Comparison of ENCODE assay signal across 8 cellular contexts in genomic region chr17:58587713-58588117, GRCh38.
DNase-seq lines count a peak whose midpoint lies in the region; ATAC-seq and TF ChIP-seq lines count a peak whose summit lies in the region.

No MANE protein-coding gene starts in this region.

- no peaks in the 10 kb centered on the region for H3K79me2 ChIP-seq in GM23338 (replicated peaks; ENCODE audit: insufficient read depth)

- peaks cover 4% of the 10 kb centered on the region; the same call in 1 of the 3 replicates for H3K4me1 Mint-ChIP-seq in GM23338

- no peaks in the 10 kb centered on the region for H4K20me1 ChIP-seq in GM23338 (replicated peaks; ENCODE audit: insufficient read depth)

- H3K9me3 ChIP-seq in mesenchymal stem cell (ENCODE audit: control insufficient read depth, low read length): no peaks in the 10 kb centered on the region

- H3K4me3 ChIP-seq in GM23338 (no peak overlapping the region), mesenchymal stem cell (ENCODE audit: insufficient read depth in 1 of 2, low read depth in 1 of 2, low read length in 2 of 2) (no peak overlapping the region)

- H2BK12ac ChIP-seq in mesenchymal stem cell (ENCODE audit: low read length in 2 of 2): no peak overlapping the region

- no peak overlapping the region for H4K91ac ChIP-seq in mesenchymal stem cell (ENCODE audit: low read length)

- H2AK5ac ChIP-seq in mesenchymal stem cell (ENCODE audit: low read length, severe bottlenecking): no peak overlapping the region

- no peaks in the 10 kb centered on the region for H3K79me1 ChIP-seq in mesenchymal stem cell (replicated peaks; ENCODE audit: low read length, poor library complexity, severe bottlenecking)

- H3K36me3 ChIP-seq in GM23338 (ENCODE audit: insufficient read depth) (no peaks in the 10 kb centered on the region), mesenchymal stem cell (ENCODE audit: control insufficient read depth in 1 of 2, insufficient read depth in 2 of 2, low read depth in 1 of 2, low read length in 2 of 2) (no peaks in the 10 kb centered on the region)

- 6% methylated on average over 1 of the region's 2 CpGs for WGBS in mesenchymal stem cell

- H2BK15ac ChIP-seq in mesenchymal stem cell (ENCODE audit: low read depth, poor library complexity, severe bottlenecking): no peak overlapping the region

- H3K9me2 ChIP-seq in GM23338 (ENCODE audit: insufficient read depth): no peaks in the 10 kb centered on the region

- H3K36me3 Mint-ChIP-seq in GM23338 (ENCODE audit: low read depth): no peaks in the 10 kb centered on the region

- H3K23ac ChIP-seq in mesenchymal stem cell (ENCODE audit: low read length in 2 of 2): no peak overlapping the region

- no peak overlapping the region for H3K4me3 Mint-ChIP-seq in GM23338

- H3K4ac ChIP-seq in mesenchymal stem cell (ENCODE audit: low read depth in 1 of 2, low read length in 2 of 2): no peak overlapping the region

- H3K14ac ChIP-seq in mesenchymal stem cell (ENCODE audit: low read length in 2 of 2): no peak overlapping the region

- DNase-seq in Ammon's horn (ENCODE audit: low spot score) (peak; percentile 72), GM23338 (ENCODE audit: low spot score) (peak; percentile 79), NCI-H524 (lab: John Stamatoyannopoulos, UW) (peak; percentile 82 to 89), dermis microvascular lymphatic vessel endothelial cell (ENCODE audit: low read depth in 2 of 2) (peak; percentile 14 to 60), mesenchymal stem cell (peak; percentile 54)
- peak; percentile 16 to 45 for DNase-seq in activated CD4-positive, alpha-beta T cell treated with anti-CD3 and anti-CD28 coated beads, Interleukin-2, amount 50 U/mL, for 24 hours (ENCODE audit: low read depth in 1 of 2, low spot score in 1 of 2)
- DNase-seq in stimulated activated CD8-positive, alpha-beta memory T cell treated with anti-CD3 and anti-CD28 coated beads, Interleukin-2, amount 100 ng/mL, for 48 hours (ENCODE audit: low read depth in 2 of 2): peak; percentile 18 to 34

- H2BK120ac ChIP-seq in mesenchymal stem cell (ENCODE audit: low read depth, low read length): no peak overlapping the region

- H3K27me3 ChIP-seq in GM23338 (ENCODE audit: insufficient read depth) (no peaks in the 10 kb centered on the region), mesenchymal stem cell (ENCODE audit: control insufficient read depth in 1 of 2, insufficient read depth in 1 of 2, low read length in 2 of 2) (peaks cover 11 to 18% of the 10 kb centered on the region in 2 experiments)

- H3K18ac ChIP-seq in mesenchymal stem cell (ENCODE audit: low read depth in 1 of 2, low read length in 2 of 2): no peak overlapping the region

- ATAC-seq in GM23338 (peak; percentile 99), HG02852 (IDR thresholded peaks at IDR 0.05; ENCODE audit: unreplicated experiment) (no peak)

- H3K9me3 Mint-ChIP-seq in GM23338: no peaks in the 10 kb centered on the region

- no peak overlapping the region for H3K27ac ChIP-seq in GM23338 (ENCODE audit: low read depth)
- H3K27ac ChIP-seq in mesenchymal stem cell (ENCODE audit: low read length, poor library complexity, severe bottlenecking): no peak overlapping the region

- peak; percentile 91 to 95 for TF ChIP-seq CTCF in GM23338 (conservative IDR thresholded peaks at IDR 0.05; ENCODE audit: low read depth in 2 of 2)

- H2AFZ ChIP-seq in GM23338: no peak overlapping the region
- H2AFZ ChIP-seq in mesenchymal stem cell (ENCODE audit: low read depth, low read length): no peak overlapping the region

- peaks cover 11% of the 10 kb centered on the region; the same call in 1 of the 2 replicates for H3K4me1 ChIP-seq in GM23338 (ENCODE audit: insufficient read depth)
- H3K4me1 ChIP-seq in mesenchymal stem cell (ENCODE audit: control insufficient read depth, insufficient read depth, low read depth, low read length): no peaks in the 10 kb centered on the region

- H3K9ac ChIP-seq in mesenchymal stem cell (ENCODE audit: low read length): no peak overlapping the region

- H3K4me2 ChIP-seq in GM23338 (no peak overlapping the region), mesenchymal stem cell (ENCODE audit: low read length, poor library complexity, severe bottlenecking) (no peak overlapping the region)

- no peak overlapping the region for H4K8ac ChIP-seq in mesenchymal stem cell (ENCODE audit: low read length)

- no peaks in the 10 kb centered on the region for H3F3A ChIP-seq in GM23338 (replicated peaks; ENCODE audit: low read depth)

- H2BK5ac ChIP-seq in mesenchymal stem cell (ENCODE audit: low read depth, low read length, poor library complexity, severe bottlenecking): no peak overlapping the region

- H3K27ac Mint-ChIP-seq in GM23338: no peak overlapping the region

- peaks cover 2% of the 10 kb centered on the region for H3K27me3 Mint-ChIP-seq in GM23338 (ENCODE audit: insufficient read depth, low read depth, poor library complexity)

TF ChIP-seq in GM23338, 12 proteins besides CTCF, POLR2A, EP300 and RAD21 (continues in another document):
- no peak for TF ChIP-seq JUNB (IDR thresholded peaks at IDR 0.05; ENCODE audit: unreplicated experiment)
- TF ChIP-seq ZNF462 (CRISPR knock-in tag; IDR thresholded peaks at IDR 0.05): no peak
- no peak for TF ChIP-seq ZNF331 (CRISPR knock-in tag; IDR thresholded peaks at IDR 0.05; ENCODE audit: low read depth)

Comparison
In these comparisons a context has a peak if more than half of its experiments do, and no peak if none do; other contexts are left out.
1. DNase-seq: peak in every context shown above with its lines; median percentile 86 in NCI-H524; 79 in GM23338; 72 in Ammon's horn; 54 in mesenchymal stem cell; 37 in dermis microvascular lymphatic vessel endothelial cell; 30 in activated CD4-positive, alpha-beta T cell treated with anti-CD3 and anti-CD28 coated beads, Interleukin-2, amount 50 U/mL, for 24 hours; 26 in stimulated activated CD8-positive, alpha-beta memory T cell treated with anti-CD3 and anti-CD28 coated beads, Interleukin-2, amount 100 ng/mL, for 48 hours.